In the genomic region with DNA sequence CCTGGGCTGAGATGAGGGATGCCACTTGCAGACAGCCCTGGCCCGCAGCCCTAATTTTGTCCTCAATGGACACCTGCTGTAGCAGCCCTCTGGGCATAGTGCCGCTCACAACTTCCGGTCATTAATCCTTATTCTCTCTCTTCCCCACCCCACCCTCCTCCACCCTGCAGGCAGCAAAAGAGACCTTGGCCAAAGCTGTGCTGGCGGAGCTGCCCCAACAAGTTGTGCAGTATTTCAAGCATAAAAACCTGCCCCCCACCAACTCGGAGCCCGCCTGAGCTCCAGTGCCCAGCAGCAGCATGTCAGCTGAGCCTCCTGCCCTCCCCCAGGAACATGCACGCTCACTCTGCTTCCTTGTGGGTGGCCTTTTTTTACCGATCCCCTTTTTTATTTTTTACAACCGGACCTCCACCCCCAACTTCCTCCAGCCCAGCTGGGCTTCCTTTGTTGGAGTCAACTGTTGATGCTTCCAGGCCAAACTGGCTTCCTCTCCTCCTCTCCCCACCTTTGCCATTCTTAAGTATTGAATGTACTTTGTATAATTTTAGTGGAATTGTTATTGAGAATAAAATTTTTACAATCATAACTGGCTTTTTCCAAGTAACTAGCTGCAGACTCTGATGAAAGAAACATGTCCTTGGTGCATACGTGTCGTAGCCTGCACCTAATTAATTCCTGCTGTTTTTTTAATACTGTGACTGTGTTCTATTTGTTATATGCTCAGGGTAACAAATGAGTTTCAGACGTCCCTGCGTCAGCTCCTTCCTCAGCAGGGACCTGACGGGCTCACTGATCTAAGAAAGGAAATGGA, we compare ENCODE assay signal across 8 cellular contexts. TPM values are rescaled to one million over a fixed set of nuclear protein-coding genes. Genes with fewer than 3 reads are reported as not detected.
A peak's percentile ranks its signal among the peaks of the same experiment; 100 is the strongest.
DNase-seq lines count a peak whose midpoint lies in the region; ATAC-seq and TF ChIP-seq lines count a peak whose summit lies in the region.

No MANE protein-coding gene starts in this region.

- TF ChIP-seq CTCF in lower lobe of right lung (IDR thresholded peaks at IDR 0.05), result no peak
- no peak for TF ChIP-seq CTCF in WERI-Rb-1 (IDR thresholded peaks at IDR 0.05; ENCODE audit: low read depth, low read length)

- no peaks in the 10 kb centered on the region for H3K9me3 Mint-ChIP-seq in stimulated activated naive CD8-positive, alpha-beta T cell treated with anti-CD3 and anti-CD28 coated beads, Interleukin-15, Interleukin-2, amounts not matched to agents 100 ng/mL and 50 ng/mL, for 24 hours

- peaks cover 75% of the 10 kb centered on the region for H3K4me1 ChIP-seq in lower lobe of right lung

- H3K9me3 ChIP-seq in lower lobe of right lung (no peaks in the 10 kb centered on the region), WERI-Rb-1 (ENCODE audit: severe bottlenecking) (no peaks in the 10 kb centered on the region)

- H3K27me3 ChIP-seq in lower lobe of right lung (ENCODE audit: low read depth), result no peaks in the 10 kb centered on the region
- no peaks in the 10 kb centered on the region for H3K27me3 ChIP-seq in WERI-Rb-1 (ENCODE audit: insufficient read depth, low read depth, severe bottlenecking)

- H3K36me3 ChIP-seq in lower lobe of right lung (peaks cover 14% of the 10 kb centered on the region), WERI-Rb-1 (peaks cover 3% of the 10 kb centered on the region; the same call in 1 of the 2 replicates)

- H3K27me3 Mint-ChIP-seq in stimulated activated naive CD8-positive, alpha-beta T cell treated with anti-CD3 and anti-CD28 coated beads, Interleukin-15, Interleukin-2, amounts not matched to agents 100 ng/mL and 50 ng/mL, for 24 hours, result no peaks in the 10 kb centered on the region

- no peak overlapping the region for H3K4me3 Mint-ChIP-seq in stimulated activated naive CD8-positive, alpha-beta T cell treated with anti-CD3 and anti-CD28 coated beads, Interleukin-15, Interleukin-2, amounts not matched to agents 100 ng/mL and 50 ng/mL, for 24 hours

- intact Hi-C loops in lower lobe of right lung (cut with DNase I), result no loop called here

- ATAC-seq in stimulated activated naive CD8-positive, alpha-beta T cell treated with anti-CD3 and anti-CD28 coated beads, Interleukin-15, Interleukin-2, amounts not matched to agents 100 U/mL and 50 U/mL, for 24 hours, result no peak
- ATAC-seq in lower lobe of right lung, result no peak
- no peak for ATAC-seq in HG02852 (IDR thresholded peaks at IDR 0.05; ENCODE audit: unreplicated experiment)

- H3K27ac ChIP-seq in lower lobe of right lung (peak overlapping the region; percentile 72), WERI-Rb-1 (no peak overlapping the region)

- H3K36me3 Mint-ChIP-seq in stimulated activated naive CD8-positive, alpha-beta T cell treated with anti-CD3 and anti-CD28 coated beads, Interleukin-15, Interleukin-2, amounts not matched to agents 100 ng/mL and 50 ng/mL, for 24 hours (ENCODE audit: low read depth), result peaks cover 7% of the 10 kb centered on the region

- no peak for DNase-seq in stimulated activated naive CD8-positive, alpha-beta T cell treated with anti-CD3 and anti-CD28 coated beads, Interleukin-15, Interleukin-2, amounts not matched to agents 100 U/mL and 50 U/mL, for 24 hours
- DNase-seq in cerebellum (ENCODE audit: low spot score), result peak; percentile 35
- no peak for DNase-seq in lower lobe of right lung
- DNase-seq in erythroblast (lab: John Stamatoyannopoulos, UW), result no peak
- no peak for DNase-seq in NAMALWA (ENCODE audit: low spot score)
- DNase-seq in WERI-Rb-1, result no peak

- H3K4me3 ChIP-seq in lower lobe of right lung (no peak overlapping the region), WERI-Rb-1 (ENCODE audit: low read depth, low read length) (no peak overlapping the region)

- TF ChIP-seq POLR2A in erythroblast (IDR thresholded peaks at IDR 0.05; ENCODE audit: low read length), result no peak

- peak overlapping the region; percentile 39 for H3K27ac Mint-ChIP-seq in stimulated activated naive CD8-positive, alpha-beta T cell treated with anti-CD3 and anti-CD28 coated beads, Interleukin-15, Interleukin-2, amounts not matched to agents 100 ng/mL and 50 ng/mL, for 24 hours

- peaks cover 29% of the 10 kb centered on the region for H3K4me1 Mint-ChIP-seq in stimulated activated naive CD8-positive, alpha-beta T cell treated with anti-CD3 and anti-CD28 coated beads, Interleukin-15, Interleukin-2, amounts not matched to agents 100 ng/mL and 50 ng/mL, for 24 hours (ENCODE audit: low read depth)

RNA-seq across cellular contexts. Expression of a gene that starts 38.3 kb away (rescaled TPM):
- total RNA-seq in cerebellum, result 66.1 TPM
- 79.8 TPM for total RNA-seq in lower lobe of right lung

RNA-seq across cellular contexts. Expression of a gene that starts 38.5 kb away (rescaled TPM):
- total RNA-seq in cerebellum (61.0 TPM), lower lobe of right lung (34.9 TPM)

RNA-seq across cellular contexts. Expression of a gene that starts 55.2 kb away (rescaled TPM):
- total RNA-seq in cerebellum, result 42.8 TPM
- 55.3 TPM for total RNA-seq in lower lobe of right lung
